Comparison of ENCODE assay signal across 1 cellular context in the genomic region with DNA sequence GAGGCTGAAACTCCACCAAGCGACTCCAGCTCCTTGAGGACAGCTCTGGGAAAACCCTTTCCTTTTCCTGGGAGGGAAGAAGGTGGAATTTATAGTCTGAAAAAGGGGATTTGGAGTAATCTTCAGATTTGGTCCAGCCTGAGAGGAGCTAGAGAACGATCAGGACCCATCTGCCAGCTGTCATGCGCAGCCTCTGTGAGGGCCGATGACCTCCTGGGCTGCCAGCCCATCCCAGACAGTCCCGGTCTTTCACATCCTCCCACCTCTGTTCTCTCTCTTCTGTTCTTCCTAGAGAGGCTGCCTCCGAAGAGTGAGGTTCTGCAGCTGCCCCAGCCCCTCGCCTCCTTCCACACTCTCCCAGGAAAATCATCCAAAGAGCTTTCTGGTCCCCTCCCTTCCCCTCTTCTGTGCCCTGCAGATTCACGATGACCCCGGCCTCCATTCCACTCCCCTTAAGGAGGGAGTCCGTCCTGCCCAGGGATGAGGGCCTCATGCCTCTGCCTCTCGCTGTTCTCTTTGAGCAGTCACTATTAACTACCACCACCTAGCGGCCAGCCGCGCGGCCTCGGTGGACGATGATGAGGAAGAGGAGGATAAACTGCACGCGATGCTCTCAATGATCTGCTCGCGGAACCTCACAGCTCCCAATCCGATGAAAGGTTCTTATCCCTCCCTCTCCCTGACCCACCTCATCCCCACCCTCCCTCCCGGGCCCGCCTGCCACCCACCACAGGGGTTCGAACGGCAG.
TF ChIP-seq lines count a peak whose summit lies in the region.

No MANE protein-coding gene starts in this region.

TF ChIP-seq in HepG2, 621 proteins besides CTCF, POLR2A, EP300 and RAD21:
- TF ChIP-seq PAWR (CRISPR knock-in tag; IDR thresholded peaks at IDR 0.05; ENCODE audit: borderline replicate concordance) (no peak), HNRNPUL1 (IDR thresholded peaks at IDR 0.05; ENCODE audit: low read depth, low read length) (no peak), ZNF570 (CRISPR knock-in tag; IDR thresholded peaks at IDR 0.05; ENCODE audit: borderline replicate concordance) (no peak), CBX2 (IDR thresholded peaks at IDR 0.05; ENCODE audit: low read depth, low read length) (no peak), CBX2 (CRISPR knock-in tag; IDR thresholded peaks at IDR 0.05; ENCODE audit: low read depth) (no peak)
- TF ChIP-seq, protein P1, sequence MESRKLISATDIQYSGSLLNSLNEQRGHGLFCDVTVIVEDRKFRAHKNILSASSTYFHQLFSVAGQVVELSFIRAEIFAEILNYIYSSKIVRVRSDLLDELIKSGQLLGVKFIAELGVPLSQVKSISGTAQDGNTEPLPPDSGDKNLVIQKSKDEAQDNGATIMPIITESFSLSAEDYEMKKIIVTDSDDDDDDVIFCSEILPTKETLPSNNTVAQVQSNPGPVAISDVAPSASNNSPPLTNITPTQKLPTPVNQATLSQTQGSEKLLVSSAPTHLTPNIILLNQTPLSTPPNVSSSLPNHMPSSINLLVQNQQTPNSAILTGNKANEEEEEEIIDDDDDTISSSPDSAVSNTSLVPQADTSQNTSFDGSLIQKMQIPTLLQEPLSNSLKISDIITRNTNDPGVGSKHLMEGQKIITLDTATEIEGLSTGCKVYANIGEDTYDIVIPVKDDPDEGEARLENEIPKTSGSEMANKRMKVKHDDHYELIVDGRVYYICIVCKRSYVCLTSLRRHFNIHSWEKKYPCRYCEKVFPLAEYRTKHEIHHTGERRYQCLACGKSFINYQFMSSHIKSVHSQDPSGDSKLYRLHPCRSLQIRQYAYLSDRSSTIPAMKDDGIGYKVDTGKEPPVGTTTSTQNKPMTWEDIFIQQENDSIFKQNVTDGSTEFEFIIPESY (CRISPR knock-in tag; IDR thresholded peaks at IDR 0.05): peak; percentile 50
